Comparison of ENCODE assay signal across 7 cellular contexts in the genomic region with DNA sequence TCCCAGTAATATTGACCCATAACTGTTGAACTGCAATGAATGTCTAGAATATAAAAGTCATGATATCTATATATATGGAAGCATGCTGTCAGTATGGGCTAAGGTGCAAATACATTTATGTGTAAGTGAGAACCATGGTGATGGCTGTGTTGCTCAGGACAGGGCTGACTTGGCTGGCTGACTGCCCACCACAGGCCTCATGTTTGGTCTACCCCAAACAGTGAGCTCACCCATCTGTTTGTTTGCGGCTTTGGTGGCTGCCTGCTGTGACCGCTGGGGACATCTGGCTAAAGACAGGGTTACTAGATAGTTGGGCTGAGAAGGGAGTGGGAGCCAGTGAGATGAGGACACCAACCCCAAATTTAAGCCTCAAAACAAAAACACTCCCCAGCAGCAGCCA. TPM values are rescaled to one million over a fixed set of nuclear protein-coding genes. Genes with fewer than 3 reads are reported as not detected.
DNase-seq lines count a peak whose midpoint lies in the region; ATAC-seq, FAIRE-seq and TF ChIP-seq lines count a peak whose summit lies in the region.

No MANE protein-coding gene starts in this region.

- no peak for TF ChIP-seq RAD21 in K562 (CRISPR knock-in tag; conservative IDR thresholded peaks at IDR 0.05 in 1 of 2, IDR thresholded peaks at IDR 0.05 in 1 of 2)

- H2AFZ ChIP-seq in K562 (ENCODE audit: low read depth, low read length) (no peak overlapping the region), Karpas-422 (ENCODE audit: low read length) (no peak overlapping the region)

- in situ Hi-C loops in GM13977 (cut with MboI; ENCODE audit: low pct_unique_long_range_greater_than_20kb, low sequenced_read_pairs, unreplicated experiment) (no loop called here), K562 (cut with MboI) (no loop called here)

- intact Hi-C loops in K562 (cut with micrococcal nuclease): no loop called here

- H3K9me2 ChIP-seq in Karpas-422 (replicated peaks; ENCODE audit: insufficient read depth, low read length): no peaks in the 10 kb centered on the region

- no peaks in the 10 kb centered on the region for H3K36me3 ChIP-seq in K562 (ENCODE audit: control insufficient read depth, insufficient read depth, low read length)
- no peaks in the 10 kb centered on the region for H3K36me3 ChIP-seq in Karpas-422 (ENCODE audit: insufficient read depth, low read length)

- H3K9me1 ChIP-seq in K562 (ENCODE audit: control insufficient read depth, insufficient read depth, low read length): no peaks in the 10 kb centered on the region

- TF ChIP-seq EP300 in K562 (IDR thresholded peaks at IDR 0.05; ENCODE audit: low read length): no peak

- H3K27ac ChIP-seq in K562 (ENCODE audit: extremely low read depth, low read depth, low read length) (no peak overlapping the region), Karpas-422 (ENCODE audit: low read length) (no peak overlapping the region)

- H3K27me3 ChIP-seq in K562 (ENCODE audit: control insufficient read depth in 2 of 2, insufficient read depth in 2 of 2, low read length in 2 of 2): peaks cover 7 to 18% of the 10 kb centered on the region in 2 experiments; a peak in 3 of 5 replicates
- H3K27me3 ChIP-seq in Karpas-422 (ENCODE audit: low read length): 0 out of 2 replicates have a peak, but pooled peaks cover 4% of the 10 kb centered on the region

- peak; percentile 29 for FAIRE-seq in K562 (lab: Jason Lieb, UNC)

- H3K4me1 Mint-ChIP-seq in stimulated activated naive CD8-positive, alpha-beta T cell treated with anti-CD3 and anti-CD28 coated beads, Interleukin-15, Interleukin-2, amounts not matched to agents 100 ng/mL and 50 ng/mL, for 24 hours (ENCODE audit: low read depth): peaks cover 92% of the 10 kb centered on the region

- POLR2A ChIA-PET in K562 (lab: Yijun Ruan, JAX): no interaction called here

- peaks cover 73% of the 10 kb centered on the region for H3K36me3 Mint-ChIP-seq in stimulated activated naive CD8-positive, alpha-beta T cell treated with anti-CD3 and anti-CD28 coated beads, Interleukin-15, Interleukin-2, amounts not matched to agents 100 ng/mL and 50 ng/mL, for 24 hours (ENCODE audit: low read depth)

- H3K9me3 ChIP-seq in K562 (replicated peaks; ENCODE audit: control insufficient read depth, insufficient read depth, low read depth, low read length) (no peaks in the 10 kb centered on the region), Karpas-422 (ENCODE audit: low read length) (no peaks in the 10 kb centered on the region)

- no peaks in the 10 kb centered on the region; the same call in 1 of the 2 replicates for H4K20me1 ChIP-seq in K562 (replicated peaks; ENCODE audit: control insufficient read depth, insufficient read depth, low read length)
- no peaks in the 10 kb centered on the region for H4K20me1 ChIP-seq in Karpas-422 (ENCODE audit: insufficient read depth, low read depth, low read length)

- no TSS peak for BruUV-seq in K562 (replicated peaks; lab: Mats Ljungman, UMichigan)

- ATAC-seq in GM21526 (IDR thresholded peaks at IDR 0.05; ENCODE audit: low FRiP score, unreplicated experiment) (peak; percentile 45), K562 (no peak; the same call in 2 of the 3 replicates)

- H3K4me3 ChIP-seq in K562 (no peak overlapping the region), Karpas-422 (ENCODE audit: low read length) (no peak overlapping the region)

- no peak for TF ChIP-seq CTCF in GM13977 (IDR thresholded peaks at IDR 0.05; ENCODE audit: extremely low read depth, insufficient read depth, missing control alignments)
- TF ChIP-seq CTCF in K562 (IDR thresholded peaks at IDR 0.05 in 2 of 3, conservative IDR thresholded peaks at IDR 0.05 in 1 of 3; ENCODE audit: insufficient read depth in 2 of 3, low read depth in 1 of 3, low read length in 3 of 3): no peak

- no peaks in the 10 kb centered on the region for H3K9me3 Mint-ChIP-seq in stimulated activated naive CD8-positive, alpha-beta T cell treated with anti-CD3 and anti-CD28 coated beads, Interleukin-15, Interleukin-2, amounts not matched to agents 100 ng/mL and 50 ng/mL, for 24 hours

- TF ChIP-seq POLR2A in K562 (conservative IDR thresholded peaks at IDR 0.05): no peak

- no peaks in the 10 kb centered on the region for H3K27me3 Mint-ChIP-seq in stimulated activated naive CD8-positive, alpha-beta T cell treated with anti-CD3 and anti-CD28 coated beads, Interleukin-15, Interleukin-2, amounts not matched to agents 100 ng/mL and 50 ng/mL, for 24 hours

- H3K9ac ChIP-seq in K562 (ENCODE audit: insufficient read depth in 1 of 2, low read depth in 2 of 2, low read length in 2 of 2): no peak overlapping the region
- no peak overlapping the region for H3K9ac ChIP-seq in Karpas-422 (ENCODE audit: low read length)

- H3K4me3 Mint-ChIP-seq in stimulated activated naive CD8-positive, alpha-beta T cell treated with anti-CD3 and anti-CD28 coated beads, Interleukin-15, Interleukin-2, amounts not matched to agents 100 ng/mL and 50 ng/mL, for 24 hours: peak overlapping the region; percentile 72

- H3K4me1 ChIP-seq in K562 (replicated peaks in 1 of 2; ENCODE audit: control insufficient read depth in 2 of 2, insufficient read depth in 2 of 2, low read length in 2 of 2) (no peaks in the 10 kb centered on the region), Karpas-422 (ENCODE audit: low read length) (peaks cover 3% of the 10 kb centered on the region)

- H3K27ac Mint-ChIP-seq in stimulated activated naive CD8-positive, alpha-beta T cell treated with anti-CD3 and anti-CD28 coated beads, Interleukin-15, Interleukin-2, amounts not matched to agents 100 ng/mL and 50 ng/mL, for 24 hours: peak overlapping the region; percentile 100

- CTCF ChIA-PET in K562 (lab: Yijun Ruan, JAX; ENCODE audit: low intra/inter-chr PET ratio): no interaction called here

- DNase-seq in GM13977 (ENCODE audit: low spot score) (peak; percentile 67), HT1080 (ENCODE audit: low read depth) (peak; percentile 62), K562 (ENCODE audit: extremely low read depth in 1 of 4, low spot score in 3 of 4) (peak; percentile 17 to 30 (median 28)), Karpas-422 (no peak), NCI-H748 (lab: John Stamatoyannopoulos, UW; ENCODE audit: unreplicated experiment) (no peak)

- 0% methylated on average over 2 of the region's 2 CpGs for WGBS in K562 (ENCODE audit: insufficient coverage, low coverage, missing lambda C conversion rate)

- no peak overlapping the region for H3K4me2 ChIP-seq in K562 (ENCODE audit: insufficient read depth, low read length)
- H3K4me2 ChIP-seq in Karpas-422 (ENCODE audit: low read depth, low read length, poor library complexity, severe bottlenecking): no peak overlapping the region

- H3K79me2 ChIP-seq in K562 (ENCODE audit: control insufficient read depth, insufficient read depth, low read length) (no peaks in the 10 kb centered on the region), Karpas-422 (ENCODE audit: low read length) (no peaks in the 10 kb centered on the region)

TF ChIP-seq in K562, 482 proteins besides CTCF, POLR2A, EP300 and RAD21 (continues in another document):
- TF ChIP-seq CBFA2T3 (IDR thresholded peaks at IDR 0.05) (peak; percentile 61), ZNF445 (CRISPR knock-in tag; IDR thresholded peaks at IDR 0.05; ENCODE audit: low read depth) (no peak), RUNX1 (IDR thresholded peaks at IDR 0.05; ENCODE audit: low read depth) (0 out of 2 replicates have a peak, but pooled peaks have one; percentile 42), JUND (IDR thresholded peaks at IDR 0.05; ENCODE audit: borderline replicate concordance, low read depth, low read length) (no peak), JUND (tag; IDR thresholded peaks at IDR 0.05; ENCODE audit: borderline replicate concordance, low read depth, low read length) (peak; percentile 19; the same call in 1 of the 3 replicates), TCF3 (CRISPR knock-in tag; IDR thresholded peaks at IDR 0.05) (peak; percentile 78), HDAC3 (IDR thresholded peaks at IDR 0.05; ENCODE audit: borderline replicate concordance, partially characterized antibody) (no peak)
- TF ChIP-seq, protein P1, sequence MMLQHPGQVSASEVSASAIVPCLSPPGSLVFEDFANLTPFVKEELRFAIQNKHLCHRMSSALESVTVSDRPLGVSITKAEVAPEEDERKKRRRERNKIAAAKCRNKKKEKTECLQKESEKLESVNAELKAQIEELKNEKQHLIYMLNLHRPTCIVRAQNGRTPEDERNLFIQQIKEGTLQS (IDR thresholded peaks at IDR 0.05): peak; percentile 22; the same call in 1 of the 2 replicates
- TF ChIP-seq, protein P1 (CRISPR knock-in tag; conservative IDR thresholded peaks at IDR 0.05): no peak
- TF ChIP-seq, protein P2, sequence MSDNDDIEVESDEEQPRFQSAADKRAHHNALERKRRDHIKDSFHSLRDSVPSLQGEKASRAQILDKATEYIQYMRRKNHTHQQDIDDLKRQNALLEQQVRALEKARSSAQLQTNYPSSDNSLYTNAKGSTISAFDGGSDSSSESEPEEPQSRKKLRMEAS (CRISPR knock-in tag; IDR thresholded peaks at IDR 0.05): peak; percentile 87

RNA-seq across cellular contexts. Expression of a gene that starts 6.3 kb away (rescaled TPM):
- total RNA-seq in HT1080 (2014; rRNA removed; shearing (Covaris generic)): 190 and 492 TPM in 2 replicates
- polyA plus RNA-seq in HT1080 (2015; cell fraction: cytosol; rRNA removed): 1,395 and 1,667 TPM in 2 replicates
- 2,115 and 2,218 TPM in 2 replicates for polyA plus RNA-seq in HT1080 (2015; cell fraction: nucleus; rRNA removed)
- 7.9 and 17.7 TPM in 2 replicates for total RNA-seq in K562 (2011; cell fraction: chromatin; rRNA removed; ENCODE audit: low replicate concordance)
- 7.2 and 18.2 TPM in 2 replicates for total RNA-seq in K562 (2011; cell fraction: nucleolus; rRNA removed)
- 10.5 and 17.1 TPM in 2 replicates for total RNA-seq in K562 (2011; cell fraction: nucleoplasm; rRNA removed)
- 2.3 and 2.6 TPM in 2 replicates for total RNA-seq in K562 (2014; rRNA removed)
- total RNA-seq in K562 (2014; rRNA removed; fragmentation: Illumina TruSeq; extraction: Trizol): 3.0 and 5.2 TPM in 2 replicates
- 2.6 and 3.2 TPM in 2 replicates for total RNA-seq in K562 (2015; rRNA removed; fragmentation: Illumina TruSeq; extraction: Trizol)
- 9.5 and 11.1 TPM in 2 replicates for total RNA-seq in K562 (2021)
- polyA plus RNA-seq in K562 (2011; rRNA removed): 13.9 and 47.0 TPM in 2 replicates
- 23.2 and 51.1 TPM in 2 replicates for polyA plus RNA-seq in K562 (2011; cell fraction: cytosol; rRNA removed)
- polyA plus RNA-seq in K562 (2011; cell fraction: nucleus; rRNA removed): 19.8 and 40.4 TPM in 2 replicates
- 8.0 and 8.3 TPM in 2 replicates for polyA plus RNA-seq in K562 (2012)
- 7.7 TPM in 2 replicates for polyA plus RNA-seq in K562 (2014; fragmentation: Illumina TruSeq; extraction: Trizol)
- 1 to 10 TPM; 1.2 to 1.8 TPM for polyA plus RNA-seq in K562 (2014; fragmentation: Nextera tagmentation; extraction: Ambion mirVana)
- 2.5 and 5.0 TPM in 2 replicates for polyA plus RNA-seq in K562 (2014; rRNA removed)
- 26.3 and 51.8 TPM in 2 replicates for polyA minus RNA-seq in K562 (2011; rRNA and poly(A)+ RNA removed)
- polyA minus RNA-seq in K562 (2011; cell fraction: cytosol; rRNA and poly(A)+ RNA removed): 10.5 and 22.8 TPM in 2 replicates
- polyA minus RNA-seq in K562 (2011; cell fraction: nucleus; rRNA and poly(A)+ RNA removed): 14.8 and 35.9 TPM in 2 replicates
- 0.58 and 0.86 TPM in 2 replicates for total RNA-seq in Karpas-422 (2014; rRNA removed; shearing (Covaris generic); ENCODE audit: low replicate concordance)

Comparison
In these comparisons a context has a peak if more than half of its experiments do, and no peak if none do; other contexts are left out.
1. DNase-seq: peak in GM13977 (single experiment), HT1080 (single experiment) and K562 (4 of 4); none in Karpas-422 (single experiment) and NCI-H748 (single experiment).